In the genomic region with DNA sequence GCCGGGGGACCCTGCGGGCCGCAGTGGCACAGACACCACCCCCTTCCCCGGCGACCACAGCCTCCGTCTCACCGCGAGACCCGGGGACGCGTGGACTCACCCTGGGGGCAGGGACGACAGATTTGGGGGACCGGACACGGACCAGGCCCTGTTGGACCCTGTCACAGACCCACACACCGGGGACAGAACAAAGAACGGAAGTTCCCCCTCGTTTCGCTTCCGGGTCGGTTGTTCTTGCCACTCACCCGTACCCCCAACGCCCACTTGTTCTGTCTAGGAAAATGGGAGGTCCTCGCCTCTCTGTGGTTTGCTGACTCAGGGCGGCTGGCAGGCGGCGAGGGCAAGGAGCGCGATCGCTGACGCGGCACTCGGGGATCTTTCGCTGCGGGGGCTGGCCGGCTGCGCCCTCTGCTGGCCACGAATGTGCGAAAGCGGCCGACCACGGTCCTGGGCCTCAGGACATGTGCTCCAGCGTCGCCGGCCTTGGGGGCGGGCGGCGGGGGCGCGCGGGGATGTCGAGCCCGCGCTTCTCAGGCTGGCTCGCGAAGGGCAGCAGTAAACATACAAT, we compare ENCODE assay signal across 1 cellular context.
A peak's percentile ranks its signal among the peaks of the same experiment; 100 is the strongest.
TF ChIP-seq lines count a peak whose summit lies in the region.

A gene (minus strand): TSS at position 189 of the 568 bp plus-strand sequence. CDS start 4,366 bp downstream, outside the sequence.

TF ChIP-seq in HepG2, 621 proteins besides CTCF, POLR2A, EP300 and RAD21 (continued from another document and continues in another):
- TF ChIP-seq, protein P1, sequence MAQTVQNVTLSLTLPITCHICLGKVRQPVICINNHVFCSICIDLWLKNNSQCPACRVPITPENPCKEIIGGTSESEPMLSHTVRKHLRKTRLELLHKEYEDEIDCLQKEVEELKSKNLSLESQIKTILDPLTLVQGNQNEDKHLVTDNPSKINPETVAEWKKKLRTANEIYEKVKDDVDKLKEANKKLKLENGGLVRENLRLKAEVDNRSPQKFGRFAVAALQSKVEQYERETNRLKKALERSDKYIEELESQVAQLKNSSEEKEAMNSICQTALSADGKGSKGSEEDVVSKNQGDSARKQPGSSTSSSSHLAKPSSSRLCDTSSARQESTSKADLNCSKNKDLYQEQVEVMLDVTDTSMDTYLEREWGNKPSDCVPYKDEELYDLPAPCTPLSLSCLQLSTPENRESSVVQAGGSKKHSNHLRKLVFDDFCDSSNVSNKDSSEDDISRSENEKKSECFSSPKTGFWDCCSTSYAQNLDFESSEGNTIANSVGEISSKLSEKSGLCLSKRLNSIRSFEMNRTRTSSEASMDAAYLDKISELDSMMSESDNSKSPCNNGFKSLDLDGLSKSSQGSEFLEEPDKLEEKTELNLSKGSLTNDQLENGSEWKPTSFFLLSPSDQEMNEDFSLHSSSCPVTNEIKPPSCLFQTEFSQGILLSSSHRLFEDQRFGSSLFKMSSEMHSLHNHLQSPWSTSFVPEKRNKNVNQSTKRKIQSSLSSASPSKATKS (CRISPR knock-in tag; IDR thresholded peaks at IDR 0.05) = peak; percentile 52; the same call in 1 of the 2 replicates
- TF ChIP-seq ZNF335 (CRISPR knock-in tag; IDR thresholded peaks at IDR 0.05) = no peak
- TF ChIP-seq, protein P2, sequence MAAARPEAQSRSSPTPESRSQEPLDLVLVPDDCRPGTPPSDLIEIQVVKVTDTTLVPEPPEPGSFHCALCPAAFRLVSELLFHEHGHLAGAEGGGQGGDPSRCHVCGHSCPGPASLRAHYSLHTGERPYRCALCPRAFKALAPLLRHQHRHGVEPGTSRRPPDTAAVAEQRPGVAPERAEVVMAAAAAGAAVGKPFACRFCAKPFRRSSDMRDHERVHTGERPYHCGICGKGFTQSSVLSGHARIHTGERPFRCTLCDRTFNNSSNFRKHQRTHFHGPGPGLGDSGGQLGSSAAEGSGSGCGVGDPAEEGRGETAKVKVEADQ (CRISPR knock-in tag; IDR thresholded peaks at IDR 0.05; ENCODE audit: borderline replicate concordance) = peak; percentile 45; the same call in 1 of the 2 replicates
- TF ChIP-seq NRL (CRISPR knock-in tag; IDR thresholded peaks at IDR 0.05; ENCODE audit: borderline replicate concordance) = peak; percentile 87; the same call in 1 of the 2 replicates
- peak; percentile 88 for TF ChIP-seq ZNF501 (CRISPR knock-in tag; IDR thresholded peaks at IDR 0.05)
- TF ChIP-seq, protein P3, sequence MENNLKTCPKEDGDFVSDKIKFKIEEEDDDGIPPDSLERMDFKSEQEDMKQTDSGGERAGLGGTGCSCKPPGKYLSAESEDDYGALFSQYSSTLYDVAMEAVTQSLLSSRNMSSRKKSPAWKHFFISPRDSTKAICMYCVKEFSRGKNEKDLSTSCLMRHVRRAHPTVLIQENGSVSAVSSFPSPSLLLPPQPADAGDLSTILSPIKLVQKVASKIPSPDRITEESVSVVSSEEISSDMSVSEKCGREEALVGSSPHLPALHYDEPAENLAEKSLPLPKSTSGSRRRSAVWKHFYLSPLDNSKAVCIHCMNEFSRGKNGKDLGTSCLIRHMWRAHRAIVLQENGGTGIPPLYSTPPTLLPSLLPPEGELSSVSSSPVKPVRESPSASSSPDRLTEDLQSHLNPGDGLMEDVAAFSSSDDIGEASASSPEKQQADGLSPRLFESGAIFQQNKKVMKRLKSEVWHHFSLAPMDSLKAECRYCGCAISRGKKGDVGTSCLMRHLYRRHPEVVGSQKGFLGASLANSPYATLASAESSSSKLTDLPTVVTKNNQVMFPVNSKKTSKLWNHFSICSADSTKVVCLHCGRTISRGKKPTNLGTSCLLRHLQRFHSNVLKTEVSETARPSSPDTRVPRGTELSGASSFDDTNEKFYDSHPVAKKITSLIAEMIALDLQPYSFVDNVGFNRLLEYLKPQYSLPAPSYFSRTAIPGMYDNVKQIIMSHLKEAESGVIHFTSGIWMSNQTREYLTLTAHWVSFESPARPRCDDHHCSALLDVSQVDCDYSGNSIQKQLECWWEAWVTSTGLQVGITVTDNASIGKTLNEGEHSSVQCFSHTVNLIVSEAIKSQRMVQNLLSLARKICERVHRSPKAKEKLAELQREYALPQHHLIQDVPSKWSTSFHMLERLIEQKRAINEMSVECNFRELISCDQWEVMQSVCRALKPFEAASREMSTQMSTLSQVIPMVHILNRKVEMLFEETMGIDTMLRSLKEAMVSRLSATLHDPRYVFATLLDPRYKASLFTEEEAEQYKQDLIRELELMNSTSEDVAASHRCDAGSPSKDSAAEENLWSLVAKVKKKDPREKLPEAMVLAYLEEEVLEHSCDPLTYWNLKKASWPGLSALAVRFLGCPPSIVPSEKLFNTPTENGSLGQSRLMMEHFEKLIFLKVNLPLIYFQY (CRISPR knock-in tag; IDR thresholded peaks at IDR 0.05; ENCODE audit: borderline replicate concordance) = peak; percentile 90; the same call in 1 of the 2 replicates
- TF ChIP-seq SRSF1 (optimal IDR thresholded peaks at IDR 0.05; ENCODE audit: low read depth, low read length) = no peak
- TF ChIP-seq TGIF2 (CRISPR knock-in tag; IDR thresholded peaks at IDR 0.05) = peak; percentile 60; the same call in 1 of the 2 replicates
- TF ChIP-seq, protein P4, sequence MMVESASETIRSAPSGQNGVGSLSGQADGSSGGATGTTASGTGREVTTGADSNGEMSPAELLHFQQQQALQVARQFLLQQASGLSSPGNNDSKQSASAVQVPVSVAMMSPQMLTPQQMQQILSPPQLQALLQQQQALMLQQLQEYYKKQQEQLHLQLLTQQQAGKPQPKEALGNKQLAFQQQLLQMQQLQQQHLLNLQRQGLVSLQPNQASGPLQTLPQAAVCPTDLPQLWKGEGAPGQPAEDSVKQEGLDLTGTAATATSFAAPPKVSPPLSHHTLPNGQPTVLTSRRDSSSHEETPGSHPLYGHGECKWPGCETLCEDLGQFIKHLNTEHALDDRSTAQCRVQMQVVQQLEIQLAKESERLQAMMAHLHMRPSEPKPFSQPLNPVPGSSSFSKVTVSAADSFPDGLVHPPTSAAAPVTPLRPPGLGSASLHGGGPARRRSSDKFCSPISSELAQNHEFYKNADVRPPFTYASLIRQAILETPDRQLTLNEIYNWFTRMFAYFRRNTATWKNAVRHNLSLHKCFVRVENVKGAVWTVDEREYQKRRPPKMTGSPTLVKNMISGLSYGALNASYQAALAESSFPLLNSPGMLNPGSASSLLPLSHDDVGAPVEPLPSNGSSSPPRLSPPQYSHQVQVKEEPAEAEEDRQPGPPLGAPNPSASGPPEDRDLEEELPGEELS (CRISPR knock-in tag; IDR thresholded peaks at IDR 0.05) = peak; percentile 74; the same call in 1 of the 2 replicates
- TF ChIP-seq ZFY (CRISPR knock-in tag; IDR thresholded peaks at IDR 0.05) = peak; percentile 96
- TF ChIP-seq KLF15 (CRISPR knock-in tag; IDR thresholded peaks at IDR 0.05; ENCODE audit: borderline replicate concordance) = peak; percentile 74; the same call in 1 of the 2 replicates
- TF ChIP-seq, protein P5, sequence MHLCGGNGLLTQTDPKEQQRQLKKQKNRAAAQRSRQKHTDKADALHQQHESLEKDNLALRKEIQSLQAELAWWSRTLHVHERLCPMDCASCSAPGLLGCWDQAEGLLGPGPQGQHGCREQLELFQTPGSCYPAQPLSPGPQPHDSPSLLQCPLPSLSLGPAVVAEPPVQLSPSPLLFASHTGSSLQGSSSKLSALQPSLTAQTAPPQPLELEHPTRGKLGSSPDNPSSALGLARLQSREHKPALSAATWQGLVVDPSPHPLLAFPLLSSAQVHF (CRISPR knock-in tag; IDR thresholded peaks at IDR 0.05) = peak; percentile 84; the same call in 1 of the 2 replicates
- TF ChIP-seq, protein P6, sequence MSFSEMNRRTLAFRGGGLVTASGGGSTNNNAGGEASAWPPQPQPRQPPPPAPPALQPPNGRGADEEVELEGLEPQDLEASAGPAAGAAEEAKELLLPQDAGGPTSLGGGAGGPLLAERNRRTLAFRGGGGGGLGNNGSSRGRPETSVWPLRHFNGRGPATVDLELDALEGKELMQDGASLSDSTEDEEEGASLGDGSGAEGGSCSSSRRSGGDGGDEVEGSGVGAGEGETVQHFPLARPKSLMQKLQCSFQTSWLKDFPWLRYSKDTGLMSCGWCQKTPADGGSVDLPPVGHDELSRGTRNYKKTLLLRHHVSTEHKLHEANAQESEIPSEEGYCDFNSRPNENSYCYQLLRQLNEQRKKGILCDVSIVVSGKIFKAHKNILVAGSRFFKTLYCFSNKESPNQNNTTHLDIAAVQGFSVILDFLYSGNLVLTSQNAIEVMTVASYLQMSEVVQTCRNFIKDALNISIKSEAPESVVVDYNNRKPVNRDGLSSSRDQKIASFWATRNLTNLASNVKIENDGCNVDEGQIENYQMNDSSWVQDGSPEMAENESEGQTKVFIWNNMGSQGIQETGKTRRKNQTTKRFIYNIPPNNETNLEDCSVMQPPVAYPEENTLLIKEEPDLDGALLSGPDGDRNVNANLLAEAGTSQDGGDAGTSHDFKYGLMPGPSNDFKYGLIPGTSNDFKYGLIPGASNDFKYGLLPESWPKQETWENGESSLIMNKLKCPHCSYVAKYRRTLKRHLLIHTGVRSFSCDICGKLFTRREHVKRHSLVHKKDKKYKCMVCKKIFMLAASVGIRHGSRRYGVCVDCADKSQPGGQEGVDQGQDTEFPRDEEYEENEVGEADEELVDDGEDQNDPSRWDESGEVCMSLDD (CRISPR knock-in tag; IDR thresholded peaks at IDR 0.05; ENCODE audit: borderline replicate concordance) = peak; percentile 95
- TF ChIP-seq ZNF326 (CRISPR knock-in tag; IDR thresholded peaks at IDR 0.05; ENCODE audit: borderline replicate concordance) = no peak
- TF ChIP-seq ZNF879 (CRISPR knock-in tag; IDR thresholded peaks at IDR 0.05) = peak; percentile 90; the same call in 1 of the 2 replicates
- no peak for TF ChIP-seq RFX1 (IDR thresholded peaks at IDR 0.05)
- TF ChIP-seq, protein P7, sequence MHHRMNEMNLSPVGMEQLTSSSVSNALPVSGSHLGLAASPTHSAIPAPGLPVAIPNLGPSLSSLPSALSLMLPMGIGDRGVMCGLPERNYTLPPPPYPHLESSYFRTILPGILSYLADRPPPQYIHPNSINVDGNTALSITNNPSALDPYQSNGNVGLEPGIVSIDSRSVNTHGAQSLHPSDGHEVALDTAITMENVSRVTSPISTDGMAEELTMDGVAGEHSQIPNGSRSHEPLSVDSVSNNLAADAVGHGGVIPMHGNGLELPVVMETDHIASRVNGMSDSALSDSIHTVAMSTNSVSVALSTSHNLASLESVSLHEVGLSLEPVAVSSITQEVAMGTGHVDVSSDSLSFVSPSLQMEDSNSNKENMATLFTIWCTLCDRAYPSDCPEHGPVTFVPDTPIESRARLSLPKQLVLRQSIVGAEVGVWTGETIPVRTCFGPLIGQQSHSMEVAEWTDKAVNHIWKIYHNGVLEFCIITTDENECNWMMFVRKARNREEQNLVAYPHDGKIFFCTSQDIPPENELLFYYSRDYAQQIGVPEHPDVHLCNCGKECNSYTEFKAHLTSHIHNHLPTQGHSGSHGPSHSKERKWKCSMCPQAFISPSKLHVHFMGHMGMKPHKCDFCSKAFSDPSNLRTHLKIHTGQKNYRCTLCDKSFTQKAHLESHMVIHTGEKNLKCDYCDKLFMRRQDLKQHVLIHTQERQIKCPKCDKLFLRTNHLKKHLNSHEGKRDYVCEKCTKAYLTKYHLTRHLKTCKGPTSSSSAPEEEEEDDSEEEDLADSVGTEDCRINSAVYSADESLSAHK (CRISPR knock-in tag; IDR thresholded peaks at IDR 0.05; ENCODE audit: borderline replicate concordance) = no peak
- TF ChIP-seq, protein P8, sequence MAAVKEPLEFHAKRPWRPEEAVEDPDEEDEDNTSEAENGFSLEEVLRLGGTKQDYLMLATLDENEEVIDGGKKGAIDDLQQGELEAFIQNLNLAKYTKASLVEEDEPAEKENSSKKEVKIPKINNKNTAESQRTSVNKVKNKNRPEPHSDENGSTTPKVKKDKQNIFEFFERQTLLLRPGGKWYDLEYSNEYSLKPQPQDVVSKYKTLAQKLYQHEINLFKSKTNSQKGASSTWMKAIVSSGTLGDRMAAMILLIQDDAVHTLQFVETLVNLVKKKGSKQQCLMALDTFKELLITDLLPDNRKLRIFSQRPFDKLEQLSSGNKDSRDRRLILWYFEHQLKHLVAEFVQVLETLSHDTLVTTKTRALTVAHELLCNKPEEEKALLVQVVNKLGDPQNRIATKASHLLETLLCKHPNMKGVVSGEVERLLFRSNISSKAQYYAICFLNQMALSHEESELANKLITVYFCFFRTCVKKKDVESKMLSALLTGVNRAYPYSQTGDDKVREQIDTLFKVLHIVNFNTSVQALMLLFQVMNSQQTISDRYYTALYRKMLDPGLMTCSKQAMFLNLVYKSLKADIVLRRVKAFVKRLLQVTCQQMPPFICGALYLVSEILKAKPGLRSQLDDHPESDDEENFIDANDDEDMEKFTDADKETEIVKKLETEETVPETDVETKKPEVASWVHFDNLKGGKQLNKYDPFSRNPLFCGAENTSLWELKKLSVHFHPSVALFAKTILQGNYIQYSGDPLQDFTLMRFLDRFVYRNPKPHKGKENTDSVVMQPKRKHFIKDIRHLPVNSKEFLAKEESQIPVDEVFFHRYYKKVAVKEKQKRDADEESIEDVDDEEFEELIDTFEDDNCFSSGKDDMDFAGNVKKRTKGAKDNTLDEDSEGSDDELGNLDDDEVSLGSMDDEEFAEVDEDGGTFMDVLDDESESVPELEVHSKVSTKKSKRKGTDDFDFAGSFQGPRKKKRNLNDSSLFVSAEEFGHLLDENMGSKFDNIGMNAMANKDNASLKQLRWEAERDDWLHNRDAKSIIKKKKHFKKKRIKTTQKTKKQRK (IDR thresholded peaks at IDR 0.05; ENCODE audit: low read length) = no peak
- TF ChIP-seq MIXL1 (CRISPR knock-in tag; IDR thresholded peaks at IDR 0.05) = peak; percentile 80
- peak; percentile 69; the same call in 1 of the 2 replicates for TF ChIP-seq ZZZ3 (CRISPR knock-in tag; IDR thresholded peaks at IDR 0.05; ENCODE audit: borderline replicate concordance)
- TF ChIP-seq NCOA2 (CRISPR knock-in tag; IDR thresholded peaks at IDR 0.05) = peak; percentile 60
- TF ChIP-seq, protein P9, sequence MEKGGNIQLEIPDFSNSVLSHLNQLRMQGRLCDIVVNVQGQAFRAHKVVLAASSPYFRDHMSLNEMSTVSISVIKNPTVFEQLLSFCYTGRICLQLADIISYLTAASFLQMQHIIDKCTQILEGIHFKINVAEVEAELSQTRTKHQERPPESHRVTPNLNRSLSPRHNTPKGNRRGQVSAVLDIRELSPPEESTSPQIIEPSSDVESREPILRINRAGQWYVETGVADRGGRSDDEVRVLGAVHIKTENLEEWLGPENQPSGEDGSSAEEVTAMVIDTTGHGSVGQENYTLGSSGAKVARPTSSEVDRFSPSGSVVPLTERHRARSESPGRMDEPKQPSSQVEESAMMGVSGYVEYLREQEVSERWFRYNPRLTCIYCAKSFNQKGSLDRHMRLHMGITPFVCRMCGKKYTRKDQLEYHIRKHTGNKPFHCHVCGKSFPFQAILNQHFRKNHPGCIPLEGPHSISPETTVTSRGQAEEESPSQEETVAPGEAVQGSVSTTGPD (CRISPR knock-in tag; IDR thresholded peaks at IDR 0.05) = no peak
- no peak; the same call in 1 of the 2 replicates for TF ChIP-seq SP140L (CRISPR knock-in tag; IDR thresholded peaks at IDR 0.05; ENCODE audit: borderline replicate concordance)
- TF ChIP-seq HNRNPUL1 (IDR thresholded peaks at IDR 0.05; ENCODE audit: low read depth, low read length) = no peak
- TF ChIP-seq KAT2B (IDR thresholded peaks at IDR 0.05; ENCODE audit: borderline replicate concordance, low read depth, low read length) = no peak
